In the genomic region with DNA sequence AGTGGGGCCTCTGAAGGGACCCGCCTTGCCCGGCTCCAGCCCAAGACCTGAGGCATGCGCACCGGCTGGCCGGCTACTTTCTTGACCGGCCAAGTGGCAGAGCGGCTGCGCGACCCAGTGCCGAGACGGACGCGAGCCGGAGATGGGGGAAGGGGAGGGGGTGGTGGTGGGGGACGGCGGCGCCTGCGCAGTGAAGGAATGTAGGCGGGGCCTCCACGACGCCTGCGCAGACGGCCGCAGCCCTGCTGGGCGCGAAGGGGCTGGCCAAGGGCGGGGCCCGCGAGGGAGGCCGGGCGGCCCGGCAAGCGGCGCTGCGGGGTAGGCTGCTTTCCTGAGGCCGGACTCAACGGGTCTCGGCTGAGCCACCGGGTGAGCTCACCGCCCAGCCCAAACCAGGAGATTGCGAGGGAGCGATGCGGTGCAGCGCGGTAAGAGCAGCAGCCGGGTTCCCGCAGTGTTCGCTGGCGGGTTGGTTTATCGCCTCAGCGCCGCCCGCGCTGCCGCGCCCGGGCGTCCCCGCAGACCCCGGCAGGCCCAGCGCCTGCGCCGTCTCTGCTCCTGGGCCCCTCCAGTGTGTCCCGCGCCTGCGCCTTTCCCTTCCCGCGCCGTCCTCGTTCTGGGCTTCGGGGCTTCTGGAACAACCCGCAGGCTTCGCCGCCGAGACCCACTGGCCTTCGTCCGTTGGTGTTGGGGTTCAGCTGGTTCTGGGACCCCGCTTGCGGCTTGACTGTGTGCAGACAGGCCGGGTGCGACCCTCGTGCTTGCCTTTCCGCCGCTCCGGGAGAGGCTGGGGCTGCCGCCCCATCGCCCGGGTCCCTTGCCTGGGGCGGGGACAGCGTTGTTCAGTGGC, we compare ENCODE assay signal across 8 cellular contexts. TPM values are rescaled to one million over a fixed set of nuclear protein-coding genes. Genes with fewer than 3 reads are reported as not detected.
DNase-seq lines count a peak whose midpoint lies in the region; ATAC-seq lines count a peak whose summit lies in the region.

A gene with protein sequence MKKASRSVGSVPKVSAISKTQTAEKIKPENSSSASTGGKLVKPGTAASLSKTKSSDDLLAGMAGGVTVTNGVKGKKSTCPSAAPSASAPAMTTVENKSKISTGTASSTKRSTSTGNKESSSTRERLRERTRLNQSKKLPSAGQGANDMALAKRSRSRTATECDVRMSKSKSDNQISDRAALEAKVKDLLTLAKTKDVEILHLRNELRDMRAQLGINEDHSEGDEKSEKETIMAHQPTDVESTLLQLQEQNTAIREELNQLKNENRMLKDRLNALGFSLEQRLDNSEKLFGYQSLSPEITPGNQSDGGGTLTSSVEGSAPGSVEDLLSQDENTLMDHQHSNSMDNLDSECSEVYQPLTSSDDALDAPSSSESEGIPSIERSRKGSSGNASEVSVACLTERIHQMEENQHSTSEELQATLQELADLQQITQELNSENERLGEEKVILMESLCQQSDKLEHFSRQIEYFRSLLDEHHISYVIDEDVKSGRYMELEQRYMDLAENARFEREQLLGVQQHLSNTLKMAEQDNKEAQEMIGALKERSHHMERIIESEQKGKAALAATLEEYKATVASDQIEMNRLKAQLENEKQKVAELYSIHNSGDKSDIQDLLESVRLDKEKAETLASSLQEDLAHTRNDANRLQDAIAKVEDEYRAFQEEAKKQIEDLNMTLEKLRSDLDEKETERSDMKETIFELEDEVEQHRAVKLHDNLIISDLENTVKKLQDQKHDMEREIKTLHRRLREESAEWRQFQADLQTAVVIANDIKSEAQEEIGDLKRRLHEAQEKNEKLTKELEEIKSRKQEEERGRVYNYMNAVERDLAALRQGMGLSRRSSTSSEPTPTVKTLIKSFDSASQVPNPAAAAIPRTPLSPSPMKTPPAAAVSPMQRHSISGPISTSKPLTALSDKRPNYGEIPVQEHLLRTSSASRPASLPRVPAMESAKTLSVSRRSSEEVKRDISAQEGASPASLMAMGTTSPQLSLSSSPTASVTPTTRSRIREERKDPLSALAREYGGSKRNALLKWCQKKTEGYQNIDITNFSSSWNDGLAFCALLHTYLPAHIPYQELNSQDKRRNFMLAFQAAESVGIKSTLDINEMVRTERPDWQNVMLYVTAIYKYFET (plus strand): TSS at position 276 of the 850 bp plus-strand sequence. CDS start 31,401 bp downstream, outside the sequence.

- no peak within 1 kb of the TSS for H2BK15ac ChIP-seq in mesendoderm (replicated peaks; ENCODE audit: low read depth)

- peak within 1 kb of the TSS; percentile 98 for H3K9ac ChIP-seq in mesendoderm (ENCODE audit: low read length)

- H3K56ac ChIP-seq in mesendoderm (ENCODE audit: low read length), result peak within 1 kb of the TSS; percentile 98

- DNase-seq in COLO829 (ENCODE audit: low spot score), result peak; percentile 95
- peak; percentile 88 for DNase-seq in HT-29 (ENCODE audit: low spot score)
- DNase-seq in NOMO-1 treated with DMSO at 0.1 percent for 48 hours (lab: John Stamatoyannopoulos, UW; ENCODE audit: unreplicated experiment), result peak; percentile 85
- DNase-seq in activated CD8-positive, alpha-beta memory T cell treated with anti-CD3 and anti-CD28 coated beads for 4 hours (ENCODE audit: low read depth in 2 of 2), result peak; percentile 74 to 83
- peak; percentile 87 to 91 (median 91) for DNase-seq in effector memory CD8-positive, alpha-beta T cell
- DNase-seq in mesendoderm, result peak; percentile 95
- DNase-seq in stimulated activated CD8-positive, alpha-beta memory T cell treated with anti-CD3 and anti-CD28 coated beads, Interleukin-12 subunit alpha, Interleukin-12 subunit beta, amount 100 ng/mL, for 4 hours (ENCODE audit: low read depth), result peak; percentile 92

- peak within 1 kb of the TSS; percentile 82 to 88 for H3K4me3 Mint-ChIP-seq in effector memory CD8-positive, alpha-beta T cell

- peak within 1 kb of the TSS; percentile 88 for H3K4me3 ChIP-seq in mesendoderm (ENCODE audit: low read length)

- no peak within 1 kb of the TSS for H2BK120ac ChIP-seq in mesendoderm (ENCODE audit: low read depth, low read length)

- no peaks in the 10 kb centered on the region for H3K27me3 ChIP-seq in mesendoderm (ENCODE audit: insufficient read depth, low read length, poor library complexity)

- H3K36me3 ChIP-seq in mesendoderm (ENCODE audit: control insufficient read depth, insufficient read depth, low read length), result no peaks in the 10 kb centered on the region

- peaks cover 20 to 33% of the 10 kb centered on the region in 2 donors for H3K4me1 Mint-ChIP-seq in effector memory CD8-positive, alpha-beta T cell (ENCODE audit: low read depth in 2 of 2)

- peak within 1 kb of the TSS; percentile 83 for H3K23ac ChIP-seq in mesendoderm (ENCODE audit: low read length)

- ATAC-seq in GM21360 (IDR thresholded peaks at IDR 0.05; ENCODE audit: unreplicated experiment), result peak; percentile 85
- peak; percentile 89 for ATAC-seq in effector memory CD8-positive, alpha-beta T cell (replicated peaks)

- no peaks in the 10 kb centered on the region for H3K9me3 Mint-ChIP-seq in effector memory CD8-positive, alpha-beta T cell

- peaks cover 5% of the 10 kb centered on the region for H3K79me1 ChIP-seq in mesendoderm (ENCODE audit: low read length)

- no peaks in the 10 kb centered on the region for H3K4me1 ChIP-seq in mesendoderm (ENCODE audit: control insufficient read depth, low read depth, low read length)

- peak within 1 kb of the TSS; percentile 96 for H3K27ac ChIP-seq in mesendoderm (ENCODE audit: low read depth, low read length)

- H4K8ac ChIP-seq in mesendoderm (ENCODE audit: low read depth, low read length), result no peak within 1 kb of the TSS

- peak within 1 kb of the TSS; percentile 65 for H3K4ac ChIP-seq in mesendoderm (ENCODE audit: low read depth, low read length)

- peaks cover 27% of the 10 kb centered on the region for H3K79me2 ChIP-seq in mesendoderm (ENCODE audit: control insufficient read depth, insufficient read depth, low read length)

- no peaks in the 10 kb centered on the region for H3K27me3 Mint-ChIP-seq in effector memory CD8-positive, alpha-beta T cell

- peak within 1 kb of the TSS; percentile 14 for H2AK5ac ChIP-seq in mesendoderm (ENCODE audit: low read length)

- H4K5ac ChIP-seq in mesendoderm (ENCODE audit: low read length), result no peak within 1 kb of the TSS

- peaks cover 7% of the 10 kb centered on the region for H3K36me3 Mint-ChIP-seq in effector memory CD8-positive, alpha-beta T cell (ENCODE audit: insufficient read depth)

- peak within 1 kb of the TSS; percentile 69 for H3K18ac ChIP-seq in mesendoderm (ENCODE audit: low read length)

- H3K27ac Mint-ChIP-seq in effector memory CD8-positive, alpha-beta T cell, result peak within 1 kb of the TSS; percentile 72 to 86

- H2BK5ac ChIP-seq in mesendoderm (ENCODE audit: low read length), result peak within 1 kb of the TSS; percentile 90

- WGBS in mesendoderm (ENCODE audit: extremely low coverage, insufficient coverage, low lambda C conversion rate), result no CpG with 5 or more reads among the region's 90 CpGs

- peak within 1 kb of the TSS; percentile 85 for H3K4me2 ChIP-seq in mesendoderm (ENCODE audit: low read length)

RNA-seq across cellular contexts. Expression of the gene that starts here (rescaled TPM):
- total RNA-seq in HT-29 (2014; rRNA removed; shearing (Covaris generic)), result 9.5 and 11.8 TPM in 2 replicates
- polyA plus RNA-seq in mesendoderm (2013, experiment 1 of 2), result 26.3 TPM
- 26.9 TPM for polyA plus RNA-seq in mesendoderm (2013, experiment 2 of 2)

Comparison
In these comparisons a context has a peak if more than half of its experiments do, and no peak if none do; other contexts are left out.
1. Peak in every context shown above with its lines: DNase-seq, ATAC-seq, H3K4me3 ChIP-seq and H3K27ac ChIP-seq.